Comparison of ENCODE assay signal across 1 cellular context in the genomic region with DNA sequence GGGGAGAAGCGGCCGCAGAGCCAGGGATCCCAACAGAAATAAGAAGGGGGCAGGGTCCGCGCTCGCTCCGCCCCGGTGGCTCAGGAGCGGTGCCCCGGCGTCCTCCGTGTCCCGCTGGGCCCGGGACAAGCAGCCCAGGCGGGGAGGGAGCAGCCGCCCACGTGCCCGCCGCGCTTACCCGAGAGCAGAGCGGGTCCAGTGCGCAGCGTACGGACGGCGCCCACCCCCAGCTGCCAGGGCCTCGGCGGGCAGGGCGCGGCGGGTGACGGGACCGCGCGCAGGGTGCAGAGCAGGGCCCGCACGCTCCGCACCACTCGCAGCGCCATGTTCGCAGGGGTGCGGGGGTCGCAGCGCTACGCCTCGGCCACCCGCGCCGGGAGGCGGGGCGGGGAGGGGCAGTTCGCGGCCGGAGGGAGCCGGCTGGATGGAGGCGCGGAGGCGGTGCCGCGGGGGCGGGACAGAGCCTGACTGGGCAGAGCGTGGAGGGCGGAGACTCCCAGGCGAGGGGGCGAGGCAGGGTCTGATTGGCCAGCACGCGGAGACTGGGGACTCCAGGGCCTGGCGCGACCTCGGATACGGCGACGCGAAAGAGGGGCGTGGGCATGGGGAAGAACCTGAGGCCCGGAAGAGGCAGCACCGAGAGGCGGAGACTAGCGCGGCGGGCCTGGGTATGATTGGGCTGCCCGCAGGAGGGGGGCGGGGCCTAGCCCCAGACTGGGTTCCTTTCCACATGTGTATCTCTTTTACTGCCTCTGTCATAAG.
TF ChIP-seq lines count a peak whose summit lies in the region.

A gene (minus strand): TSS at position 443 of the 762 bp plus-strand sequence. CDS start 117 bp downstream, at position 326.

TF ChIP-seq in HepG2, 621 proteins besides CTCF, POLR2A, EP300 and RAD21 (continued from another document and continues in another):
- peak; percentile 89 for TF ChIP-seq POGZ (CRISPR knock-in tag; IDR thresholded peaks at IDR 0.05)
- no peak for TF ChIP-seq ADNP (CRISPR knock-in tag; IDR thresholded peaks at IDR 0.05)
- TF ChIP-seq HES4 (CRISPR knock-in tag; IDR thresholded peaks at IDR 0.05; ENCODE audit: borderline replicate concordance): peak; percentile 79; the same call in 1 of the 2 replicates
- TF ChIP-seq ZNF335 (CRISPR knock-in tag; IDR thresholded peaks at IDR 0.05): no peak
- TF ChIP-seq SMAD3 (CRISPR knock-in tag; IDR thresholded peaks at IDR 0.05): peak; percentile 12; the same call in 1 of the 2 replicates
- TF ChIP-seq GPN1 (CRISPR knock-in tag; IDR thresholded peaks at IDR 0.05; ENCODE audit: borderline replicate concordance): no peak
- TF ChIP-seq, protein P1, sequence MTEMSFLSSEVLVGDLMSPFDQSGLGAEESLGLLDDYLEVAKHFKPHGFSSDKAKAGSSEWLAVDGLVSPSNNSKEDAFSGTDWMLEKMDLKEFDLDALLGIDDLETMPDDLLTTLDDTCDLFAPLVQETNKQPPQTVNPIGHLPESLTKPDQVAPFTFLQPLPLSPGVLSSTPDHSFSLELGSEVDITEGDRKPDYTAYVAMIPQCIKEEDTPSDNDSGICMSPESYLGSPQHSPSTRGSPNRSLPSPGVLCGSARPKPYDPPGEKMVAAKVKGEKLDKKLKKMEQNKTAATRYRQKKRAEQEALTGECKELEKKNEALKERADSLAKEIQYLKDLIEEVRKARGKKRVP (CRISPR knock-in tag; IDR thresholded peaks at IDR 0.05): peak in 1 of 2 experiments; percentile 46; a peak in 1 of 4 replicates
- TF ChIP-seq ZNF230 (CRISPR knock-in tag; IDR thresholded peaks at IDR 0.05): no peak
- peak; percentile 95 for TF ChIP-seq ZNF451 (CRISPR knock-in tag; IDR thresholded peaks at IDR 0.05)
- TF ChIP-seq FOXJ3 (CRISPR knock-in tag; IDR thresholded peaks at IDR 0.05; ENCODE audit: borderline replicate concordance): no peak
- no peak for TF ChIP-seq ZNF510 (CRISPR knock-in tag; IDR thresholded peaks at IDR 0.05; ENCODE audit: low read depth)
- 0 out of 2 replicates have a peak, but pooled peaks have one; percentile 20 for TF ChIP-seq SP1 (IDR thresholded peaks at IDR 0.05)
- TF ChIP-seq SP1 (CRISPR knock-in tag; IDR thresholded peaks at IDR 0.05): peak; percentile 84
- TF ChIP-seq TEAD3 (CRISPR knock-in tag; optimal IDR thresholded peaks at IDR 0.05; ENCODE audit: borderline replicate concordance): peak; percentile 64
- TF ChIP-seq, protein P2, sequence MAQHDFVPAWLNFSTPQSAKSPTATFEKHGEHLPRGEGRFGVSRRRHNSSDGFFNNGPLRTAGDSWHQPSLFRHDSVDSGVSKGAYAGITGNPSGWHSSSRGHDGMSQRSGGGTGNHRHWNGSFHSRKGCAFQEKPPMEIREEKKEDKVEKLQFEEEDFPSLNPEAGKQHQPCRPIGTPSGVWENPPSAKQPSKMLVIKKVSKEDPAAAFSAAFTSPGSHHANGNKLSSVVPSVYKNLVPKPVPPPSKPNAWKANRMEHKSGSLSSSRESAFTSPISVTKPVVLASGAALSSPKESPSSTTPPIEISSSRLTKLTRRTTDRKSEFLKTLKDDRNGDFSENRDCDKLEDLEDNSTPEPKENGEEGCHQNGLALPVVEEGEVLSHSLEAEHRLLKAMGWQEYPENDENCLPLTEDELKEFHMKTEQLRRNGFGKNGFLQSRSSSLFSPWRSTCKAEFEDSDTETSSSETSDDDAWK (CRISPR knock-in tag; IDR thresholded peaks at IDR 0.05): no peak
- 0 out of 2 replicates have a peak, but pooled peaks have one; percentile 28 for TF ChIP-seq ARHGAP35 (CRISPR knock-in tag; IDR thresholded peaks at IDR 0.05; ENCODE audit: borderline replicate concordance)
- no peak for TF ChIP-seq ZNF782 (CRISPR knock-in tag; IDR thresholded peaks at IDR 0.05; ENCODE audit: borderline replicate concordance)
- TF ChIP-seq HNRNPL (IDR thresholded peaks at IDR 0.05; ENCODE audit: low read depth, low read length): 0 out of 2 replicates have a peak, but pooled peaks have one; percentile 2
- TF ChIP-seq IRX3 (CRISPR knock-in tag; IDR thresholded peaks at IDR 0.05; ENCODE audit: borderline replicate concordance, low read depth): peak; percentile 63; the same call in 1 of the 2 replicates
- TF ChIP-seq ZNF672 (CRISPR knock-in tag; IDR thresholded peaks at IDR 0.05): no peak
- TF ChIP-seq, protein P3, sequence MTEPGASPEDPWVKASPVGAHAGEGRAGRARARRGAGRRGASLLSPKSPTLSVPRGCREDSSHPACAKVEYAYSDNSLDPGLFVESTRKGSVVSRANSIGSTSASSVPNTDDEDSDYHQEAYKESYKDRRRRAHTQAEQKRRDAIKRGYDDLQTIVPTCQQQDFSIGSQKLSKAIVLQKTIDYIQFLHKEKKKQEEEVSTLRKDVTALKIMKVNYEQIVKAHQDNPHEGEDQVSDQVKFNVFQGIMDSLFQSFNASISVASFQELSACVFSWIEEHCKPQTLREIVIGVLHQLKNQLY (CRISPR knock-in tag; IDR thresholded peaks at IDR 0.05): no peak
- TF ChIP-seq, protein P4, sequence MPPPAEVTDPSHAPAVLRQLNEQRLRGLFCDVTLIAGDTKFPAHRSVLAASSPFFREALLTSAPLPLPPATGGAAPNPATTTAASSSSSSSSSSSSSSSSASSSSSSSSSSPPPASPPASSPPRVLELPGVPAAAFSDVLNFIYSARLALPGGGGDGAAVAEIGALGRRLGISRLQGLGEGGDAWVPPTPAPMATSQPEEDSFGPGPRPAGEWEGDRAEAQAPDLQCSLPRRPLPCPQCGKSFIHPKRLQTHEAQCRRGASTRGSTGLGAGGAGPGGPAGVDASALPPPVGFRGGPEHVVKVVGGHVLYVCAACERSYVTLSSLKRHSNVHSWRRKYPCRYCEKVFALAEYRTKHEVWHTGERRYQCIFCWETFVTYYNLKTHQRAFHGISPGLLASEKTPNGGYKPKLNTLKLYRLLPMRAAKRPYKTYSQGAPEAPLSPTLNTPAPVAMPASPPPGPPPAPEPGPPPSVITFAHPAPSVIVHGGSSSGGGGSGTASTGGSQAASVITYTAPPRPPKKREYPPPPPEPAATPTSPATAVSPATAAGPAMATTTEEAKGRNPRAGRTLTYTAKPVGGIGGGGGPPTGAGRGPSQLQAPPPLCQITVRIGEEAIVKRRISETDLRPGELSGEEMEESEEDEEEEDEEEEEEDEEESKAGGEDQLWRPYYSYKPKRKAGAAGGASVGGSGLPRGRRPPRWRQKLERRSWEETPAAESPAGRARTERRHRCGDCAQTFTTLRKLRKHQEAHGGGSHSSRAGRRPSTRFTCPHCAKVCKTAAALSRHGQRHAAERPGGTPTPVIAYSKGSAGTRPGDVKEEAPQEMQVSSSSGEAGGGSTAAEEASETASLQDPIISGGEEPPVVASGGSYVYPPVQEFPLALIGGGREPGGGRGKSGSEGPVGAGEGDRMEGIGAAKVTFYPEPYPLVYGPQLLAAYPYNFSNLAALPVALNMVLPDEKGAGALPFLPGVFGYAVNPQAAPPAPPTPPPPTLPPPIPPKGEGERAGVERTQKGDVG (CRISPR knock-in tag; IDR thresholded peaks at IDR 0.05; ENCODE audit: borderline replicate concordance): no peak
- TF ChIP-seq, protein P5, sequence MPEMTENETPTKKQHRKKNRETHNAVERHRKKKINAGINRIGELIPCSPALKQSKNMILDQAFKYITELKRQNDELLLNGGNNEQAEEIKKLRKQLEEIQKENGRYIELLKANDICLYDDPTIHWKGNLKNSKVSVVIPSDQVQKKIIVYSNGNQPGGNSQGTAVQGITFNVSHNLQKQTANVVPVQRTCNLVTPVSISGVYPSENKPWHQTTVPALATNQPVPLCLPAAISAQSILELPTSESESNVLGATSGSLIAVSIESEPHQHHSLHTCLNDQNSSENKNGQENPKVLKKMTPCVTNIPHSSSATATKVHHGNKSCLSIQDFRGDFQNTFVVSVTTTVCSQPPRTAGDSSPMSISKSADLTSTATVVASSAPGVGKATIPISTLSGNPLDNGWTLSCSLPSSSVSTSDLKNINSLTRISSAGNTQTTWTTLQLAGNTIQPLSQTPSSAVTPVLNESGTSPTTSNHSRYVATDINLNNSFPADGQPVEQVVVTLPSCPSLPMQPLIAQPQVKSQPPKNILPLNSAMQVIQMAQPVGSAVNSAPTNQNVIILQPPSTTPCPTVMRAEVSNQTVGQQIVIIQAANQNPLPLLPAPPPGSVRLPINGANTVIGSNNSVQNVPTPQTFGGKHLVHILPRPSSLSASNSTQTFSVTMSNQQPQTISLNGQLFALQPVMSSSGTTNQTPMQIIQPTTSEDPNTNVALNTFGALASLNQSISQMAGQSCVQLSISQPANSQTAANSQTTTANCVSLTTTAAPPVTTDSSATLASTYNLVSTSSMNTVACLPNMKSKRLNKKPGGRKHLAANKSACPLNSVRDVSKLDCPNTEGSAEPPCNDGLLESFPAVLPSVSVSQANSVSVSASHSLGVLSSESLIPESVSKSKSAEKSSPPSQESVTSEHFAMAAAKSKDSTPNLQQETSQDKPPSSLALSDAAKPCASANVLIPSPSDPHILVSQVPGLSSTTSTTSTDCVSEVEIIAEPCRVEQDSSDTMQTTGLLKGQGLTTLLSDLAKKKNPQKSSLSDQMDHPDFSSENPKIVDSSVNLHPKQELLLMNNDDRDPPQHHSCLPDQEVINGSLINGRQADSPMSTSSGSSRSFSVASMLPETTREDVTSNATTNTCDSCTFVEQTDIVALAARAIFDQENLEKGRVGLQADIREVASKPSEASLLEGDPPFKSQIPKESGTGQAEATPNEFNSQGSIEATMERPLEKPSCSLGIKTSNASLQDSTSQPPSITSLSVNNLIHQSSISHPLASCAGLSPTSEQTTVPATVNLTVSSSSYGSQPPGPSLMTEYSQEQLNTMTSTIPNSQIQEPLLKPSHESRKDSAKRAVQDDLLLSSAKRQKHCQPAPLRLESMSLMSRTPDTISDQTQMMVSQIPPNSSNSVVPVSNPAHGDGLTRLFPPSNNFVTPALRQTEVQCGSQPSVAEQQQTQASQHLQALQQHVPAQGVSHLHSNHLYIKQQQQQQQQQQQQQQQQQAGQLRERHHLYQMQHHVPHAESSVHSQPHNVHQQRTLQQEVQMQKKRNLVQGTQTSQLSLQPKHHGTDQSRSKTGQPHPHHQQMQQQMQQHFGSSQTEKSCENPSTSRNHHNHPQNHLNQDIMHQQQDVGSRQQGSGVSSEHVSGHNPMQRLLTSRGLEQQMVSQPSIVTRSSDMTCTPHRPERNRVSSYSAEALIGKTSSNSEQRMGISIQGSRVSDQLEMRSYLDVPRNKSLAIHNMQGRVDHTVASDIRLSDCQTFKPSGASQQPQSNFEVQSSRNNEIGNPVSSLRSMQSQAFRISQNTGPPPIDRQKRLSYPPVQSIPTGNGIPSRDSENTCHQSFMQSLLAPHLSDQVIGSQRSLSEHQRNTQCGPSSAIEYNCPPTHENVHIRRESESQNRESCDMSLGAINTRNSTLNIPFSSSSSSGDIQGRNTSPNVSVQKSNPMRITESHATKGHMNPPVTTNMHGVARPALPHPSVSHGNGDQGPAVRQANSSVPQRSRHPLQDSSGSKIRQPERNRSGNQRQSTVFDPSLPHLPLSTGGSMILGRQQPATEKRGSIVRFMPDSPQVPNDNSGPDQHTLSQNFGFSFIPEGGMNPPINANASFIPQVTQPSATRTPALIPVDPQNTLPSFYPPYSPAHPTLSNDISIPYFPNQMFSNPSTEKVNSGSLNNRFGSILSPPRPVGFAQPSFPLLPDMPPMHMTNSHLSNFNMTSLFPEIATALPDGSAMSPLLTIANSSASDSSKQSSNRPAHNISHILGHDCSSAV (CRISPR knock-in tag; IDR thresholded peaks at IDR 0.05; ENCODE audit: borderline replicate concordance): no peak
- peak; percentile 77 for TF ChIP-seq POLR2G (IDR thresholded peaks at IDR 0.05; ENCODE audit: low read depth, low read length)
- TF ChIP-seq, protein P6, sequence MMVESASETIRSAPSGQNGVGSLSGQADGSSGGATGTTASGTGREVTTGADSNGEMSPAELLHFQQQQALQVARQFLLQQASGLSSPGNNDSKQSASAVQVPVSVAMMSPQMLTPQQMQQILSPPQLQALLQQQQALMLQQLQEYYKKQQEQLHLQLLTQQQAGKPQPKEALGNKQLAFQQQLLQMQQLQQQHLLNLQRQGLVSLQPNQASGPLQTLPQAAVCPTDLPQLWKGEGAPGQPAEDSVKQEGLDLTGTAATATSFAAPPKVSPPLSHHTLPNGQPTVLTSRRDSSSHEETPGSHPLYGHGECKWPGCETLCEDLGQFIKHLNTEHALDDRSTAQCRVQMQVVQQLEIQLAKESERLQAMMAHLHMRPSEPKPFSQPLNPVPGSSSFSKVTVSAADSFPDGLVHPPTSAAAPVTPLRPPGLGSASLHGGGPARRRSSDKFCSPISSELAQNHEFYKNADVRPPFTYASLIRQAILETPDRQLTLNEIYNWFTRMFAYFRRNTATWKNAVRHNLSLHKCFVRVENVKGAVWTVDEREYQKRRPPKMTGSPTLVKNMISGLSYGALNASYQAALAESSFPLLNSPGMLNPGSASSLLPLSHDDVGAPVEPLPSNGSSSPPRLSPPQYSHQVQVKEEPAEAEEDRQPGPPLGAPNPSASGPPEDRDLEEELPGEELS (CRISPR knock-in tag; IDR thresholded peaks at IDR 0.05): no peak
- TF ChIP-seq HOXA9 (CRISPR knock-in tag; IDR thresholded peaks at IDR 0.05; ENCODE audit: borderline replicate concordance): no peak; the same call in 1 of the 2 replicates
- peak; percentile 61; the same call in 1 of the 2 replicates for TF ChIP-seq ZNF160 (CRISPR knock-in tag; IDR thresholded peaks at IDR 0.05)
- peak; percentile 71; the same call in 1 of the 2 replicates for TF ChIP-seq SNAPC2 (CRISPR knock-in tag; IDR thresholded peaks at IDR 0.05)
- TF ChIP-seq, protein P7, sequence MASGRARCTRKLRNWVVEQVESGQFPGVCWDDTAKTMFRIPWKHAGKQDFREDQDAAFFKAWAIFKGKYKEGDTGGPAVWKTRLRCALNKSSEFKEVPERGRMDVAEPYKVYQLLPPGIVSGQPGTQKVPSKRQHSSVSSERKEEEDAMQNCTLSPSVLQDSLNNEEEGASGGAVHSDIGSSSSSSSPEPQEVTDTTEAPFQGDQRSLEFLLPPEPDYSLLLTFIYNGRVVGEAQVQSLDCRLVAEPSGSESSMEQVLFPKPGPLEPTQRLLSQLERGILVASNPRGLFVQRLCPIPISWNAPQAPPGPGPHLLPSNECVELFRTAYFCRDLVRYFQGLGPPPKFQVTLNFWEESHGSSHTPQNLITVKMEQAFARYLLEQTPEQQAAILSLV (CRISPR knock-in tag; IDR thresholded peaks at IDR 0.05; ENCODE audit: borderline replicate concordance): peak; percentile 82; the same call in 1 of the 2 replicates
- TF ChIP-seq KDM2A (CRISPR knock-in tag; IDR thresholded peaks at IDR 0.05; ENCODE audit: borderline replicate concordance, low read depth): no peak; the same call in 1 of the 2 replicates
- no peak for TF ChIP-seq SAFB2 (CRISPR knock-in tag; IDR thresholded peaks at IDR 0.05; ENCODE audit: borderline replicate concordance, low read depth)
- no peak for TF ChIP-seq KLF13 (CRISPR knock-in tag; IDR thresholded peaks at IDR 0.05)
- TF ChIP-seq ZNF530 (CRISPR knock-in tag; IDR thresholded peaks at IDR 0.05; ENCODE audit: low read depth): no peak
- TF ChIP-seq, protein P8, sequence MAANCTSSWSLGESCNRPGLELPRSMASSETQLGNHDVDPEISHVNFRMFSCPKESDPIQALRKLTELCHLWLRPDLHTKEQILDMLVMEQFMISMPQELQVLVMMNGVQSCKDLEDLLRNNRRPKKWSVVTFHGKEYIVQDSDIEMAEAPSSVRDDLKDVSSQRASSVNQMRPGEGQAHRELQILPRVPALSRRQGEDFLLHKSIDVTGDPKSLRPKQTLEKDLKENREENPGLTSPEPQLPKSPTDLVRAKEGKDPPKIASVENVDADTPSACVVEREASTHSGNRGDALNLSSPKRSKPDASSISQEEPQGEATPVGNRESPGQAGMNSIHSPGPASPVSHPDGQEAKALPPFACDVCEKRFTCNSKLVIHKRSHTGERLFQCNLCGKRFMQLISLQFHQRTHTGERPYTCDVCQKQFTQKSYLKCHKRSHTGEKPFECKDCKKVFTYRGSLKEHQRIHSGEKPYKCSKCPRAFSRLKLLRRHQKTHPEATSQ (CRISPR knock-in tag; IDR thresholded peaks at IDR 0.05; ENCODE audit: borderline replicate concordance): peak; percentile 54; the same call in 1 of the 2 replicates
- 0 out of 2 replicates have a peak, but pooled peaks have one; percentile 47 for TF ChIP-seq ZNF737 (CRISPR knock-in tag; IDR thresholded peaks at IDR 0.05; ENCODE audit: borderline replicate concordance)
